In the genomic region with DNA sequence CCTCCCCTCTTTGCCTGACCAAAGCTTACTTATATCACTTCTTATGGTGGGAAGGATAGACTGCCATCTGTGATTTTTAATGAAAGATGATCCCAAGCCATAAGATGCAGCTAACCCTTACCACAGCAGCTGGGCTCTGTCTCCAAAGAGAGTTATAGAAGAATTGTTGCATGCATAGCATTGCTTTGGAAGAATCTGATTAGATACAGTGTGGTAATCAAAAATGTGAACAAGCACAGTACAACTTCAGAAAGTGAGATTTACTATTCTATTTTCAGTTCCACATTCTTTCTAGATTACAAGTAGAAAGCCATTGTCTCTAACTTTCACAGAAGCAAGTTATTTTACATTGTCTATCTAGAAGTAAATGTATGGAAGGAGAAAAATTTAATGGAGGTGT, we compare ENCODE assay signal across 16 cellular contexts.
DNase-seq lines count a peak whose midpoint lies in the region; ATAC-seq and TF ChIP-seq lines count a peak whose summit lies in the region.
"Had no signal": no experiment of that assay in that cellular context is flagged by ENCODE, and none has a peak within 500 bp of the region (broad histone marks: within the 10 kb centered on the region; RNA-seq: fewer than 3 reads in every experiment).

No MANE protein-coding gene starts in this region.

- no peak for TF ChIP-seq CTCF in AG10803 (conservative IDR thresholded peaks at IDR 0.05; ENCODE audit: low read length)

- peak; percentile 76 for ATAC-seq in GM18870 (IDR thresholded peaks at IDR 0.05; ENCODE audit: unreplicated experiment)
- ATAC-seq in HG02852 (IDR thresholded peaks at IDR 0.05; ENCODE audit: unreplicated experiment): peak; percentile 82
- ATAC-seq in stimulated activated memory B cell treated with anti-CD40 and anti-IgM and Interleukin-4, amounts not matched to agents 10 μg/mL and 1 μg/mL and 100 μg/mL, for 72 hours: no peak
- no peak for ATAC-seq in activated naive CD8-positive, alpha-beta T cell treated with anti-CD3 and anti-CD28 coated beads, Interleukin-2, amount 50 U/mL, for 24 hours

- H3K27ac Mint-ChIP-seq in stimulated activated memory B cell treated with anti-CD40 and anti-IgM and Interleukin-4, amounts not matched to agents 10 μg/mL and 1 μg/mL and 100 μg/mL, for 72 hours: no peak overlapping the region
- no peak overlapping the region for H3K27ac Mint-ChIP-seq in activated naive CD8-positive, alpha-beta T cell treated with anti-CD3 and anti-CD28 coated beads, Interleukin-2, amount 50 U/mL, for 24 hours
- H3K27ac Mint-ChIP-seq: activated B cell treated with CpG ODN at 0.5 μM for 24 hours had no signal

- H3K36me3 Mint-ChIP-seq in stimulated activated memory B cell treated with anti-CD40 and anti-IgM and Interleukin-4, amounts not matched to agents 10 μg/mL and 1 μg/mL and 100 μg/mL, for 72 hours: no peaks in the 10 kb centered on the region
- H3K36me3 Mint-ChIP-seq in activated naive CD8-positive, alpha-beta T cell treated with anti-CD3 and anti-CD28 coated beads, Interleukin-2, amount 50 U/mL, for 24 hours (ENCODE audit: low read depth): no peaks in the 10 kb centered on the region

- no peak overlapping the region for H3K4me3 ChIP-seq in AG10803 (ENCODE audit: low read length)
- H3K4me3 ChIP-seq: esophagus squamous epithelium, MG63, spleen had no signal

- H3K4me1 Mint-ChIP-seq in stimulated activated memory B cell treated with anti-CD40 and anti-IgM and Interleukin-4, amounts not matched to agents 10 μg/mL and 1 μg/mL and 100 μg/mL, for 72 hours: no peaks in the 10 kb centered on the region
- H3K4me1 Mint-ChIP-seq in activated naive CD8-positive, alpha-beta T cell treated with anti-CD3 and anti-CD28 coated beads, Interleukin-2, amount 50 U/mL, for 24 hours: no peaks in the 10 kb centered on the region
- H3K4me1 Mint-ChIP-seq: activated B cell treated with CpG ODN at 0.5 μM for 24 hours had no signal

- H3K27me3 Mint-ChIP-seq in stimulated activated memory B cell treated with anti-CD40 and anti-IgM and Interleukin-4, amounts not matched to agents 10 μg/mL and 1 μg/mL and 100 μg/mL, for 72 hours: peaks cover 10% of the 10 kb centered on the region
- peaks cover 3% of the 10 kb centered on the region for H3K27me3 Mint-ChIP-seq in activated naive CD8-positive, alpha-beta T cell treated with anti-CD3 and anti-CD28 coated beads, Interleukin-2, amount 50 U/mL, for 24 hours
- H3K27me3 Mint-ChIP-seq: activated B cell treated with CpG ODN at 0.5 μM for 24 hours had no signal

- no peak overlapping the region for H3K4me3 Mint-ChIP-seq in stimulated activated memory B cell treated with anti-CD40 and anti-IgM and Interleukin-4, amounts not matched to agents 10 μg/mL and 1 μg/mL and 100 μg/mL, for 72 hours
- no peak overlapping the region for H3K4me3 Mint-ChIP-seq in activated naive CD8-positive, alpha-beta T cell treated with anti-CD3 and anti-CD28 coated beads, Interleukin-2, amount 50 U/mL, for 24 hours
- H3K4me3 Mint-ChIP-seq: activated B cell treated with CpG ODN at 0.5 μM for 24 hours had no signal

- DNase-seq in AG10803 (ENCODE audit: low read depth) (peak; percentile 63), NCI-H2171 treated with DMSO at 0.1 percent for 48 hours (lab: John Stamatoyannopoulos, UW) (peak; percentile 48), hypothalamus (lab: John Stamatoyannopoulos, UW) (no peak)
- no peak for DNase-seq in stimulated activated CD4-positive, alpha-beta T cell treated with anti-CD3 and anti-CD28 coated beads, Interleukin-12 subunit alpha, Interleukin-12 subunit beta, amount 100 ng/mL, for 4 hours
- no peak for DNase-seq in activated naive CD8-positive, alpha-beta T cell treated with anti-CD3 and anti-CD28 coated beads, Interleukin-2, amount 50 U/mL, for 24 hours
- DNase-seq: activated B cell treated with CpG ODN at 0.5 μM for 24 hours, esophagus squamous epithelium, mammary epithelial cell, MG63, NCI-H2107, nucleus accumbens, OCI-M1, spleen had no signal

- H3K9me3 Mint-ChIP-seq in stimulated activated memory B cell treated with anti-CD40 and anti-IgM and Interleukin-4, amounts not matched to agents 10 μg/mL and 1 μg/mL and 100 μg/mL, for 72 hours: peaks cover 5% of the 10 kb centered on the region
- H3K9me3 Mint-ChIP-seq in activated naive CD8-positive, alpha-beta T cell treated with anti-CD3 and anti-CD28 coated beads, Interleukin-2, amount 50 U/mL, for 24 hours: peaks cover 29% of the 10 kb centered on the region

Comparison
In these comparisons a context has a peak if more than half of its experiments do, and no peak if none do; other contexts are left out.
1. DNase-seq: peak in AG10803 (single experiment) and NCI-H2171 treated with DMSO at 0.1 percent for 48 hours (single experiment); none in stimulated activated CD4-positive, alpha-beta T cell treated with anti-CD3 and anti-CD28 coated beads, Interleukin-12 subunit alpha, Interleukin-12 subunit beta, amount 100 ng/mL, for 4 hours (single experiment), activated naive CD8-positive, alpha-beta T cell treated with anti-CD3 and anti-CD28 coated beads, Interleukin-2, amount 50 U/mL, for 24 hours (single experiment) and hypothalamus (0 of 51).
2. ATAC-seq: peak in GM18870 (single experiment) and HG02852 (single experiment); none in stimulated activated memory B cell treated with anti-CD40 and anti-IgM and Interleukin-4, amounts not matched to agents 10 μg/mL and 1 μg/mL and 100 μg/mL, for 72 hours (single experiment) and activated naive CD8-positive, alpha-beta T cell treated with anti-CD3 and anti-CD28 coated beads, Interleukin-2, amount 50 U/mL, for 24 hours (single experiment).